In genomic region chr1:111836111-111836510, GRCh38 we compare ENCODE assay signal across 25 cellular contexts.
"Had no signal": no experiment of that assay in that cellular context is flagged by ENCODE, and none has a peak within 500 bp of the region (broad histone marks: within the 10 kb centered on the region; RNA-seq: fewer than 3 reads in every experiment).

No MANE protein-coding gene starts in this region.

- H3K36me3 ChIP-seq: stomach, suprapubic skin, thoracic aorta, thyroid gland, tibial artery, tibial nerve, transverse colon, upper lobe of left lung, upper lobe of right lung, uterus, vagina had no signal

- H3K9me3 ChIP-seq: stomach, suprapubic skin, testis, thoracic aorta, thyroid gland, tibial artery, tibial nerve, transverse colon, upper lobe of left lung, upper lobe of right lung, uterus, vagina had no signal

- H3K27ac ChIP-seq: stomach, suprapubic skin, testis, thoracic aorta, thyroid gland, tibial artery, tibial nerve, transverse colon, upper lobe of left lung, upper lobe of right lung, uterus, vagina had no signal

- DNase-seq: stimulated activated CD4-positive, alpha-beta T cell treated with anti-CD3 and anti-CD28 coated beads, Interleukin-2, amount 100 ng/mL, for 48 hours; stimulated activated CD4-positive, alpha-beta T cell treated with anti-CD3 and anti-CD28 coated beads, Interleukin-4, amount 100 ng/mL, for 1 hour; stimulated activated CD4-positive, alpha-beta T cell treated with anti-CD3 and anti-CD28 coated beads, Interleukin-4, amount 100 ng/mL, for 24 hours; stimulated activated CD4-positive, alpha-beta T cell treated with anti-CD3 and anti-CD28 coated beads, Interleukin-4, amount 100 ng/mL, for 4 hours; stimulated activated CD8-positive, alpha-beta memory T cell treated with anti-CD3 and anti-CD28 coated beads, Interleukin-4, amount 100 ng/mL, for 48 hours; stimulated activated naive B cell treated with anti-CD40 and anti-IgM and Interleukin-4, amounts not matched to agents 10 μg/mL and 1 μg/mL and 100 μg/mL, for 72 hours; stimulated activated naive CD4-positive, alpha-beta T cell; stimulated activated naive CD4-positive, alpha-beta T cell treated with Interleukin-2 at 50 U/mL for 16 hours; stimulated activated naive CD8-positive, alpha-beta T cell treated with anti-CD3 and anti-CD28 coated beads, Interleukin-15, amount 100 ng/mL, for 72 hours; stimulated activated naive CD8-positive, alpha-beta T cell treated with anti-CD3 and anti-CD28 coated beads, Interleukin-15, Interleukin-2, amounts not matched to agents 100 U/mL and 50 U/mL, for 24 hours; stomach; testis; thyroid gland; tibial artery; transverse colon; trophoblast cell; upper lobe of left lung; upper lobe of right lung; uterus had no signal

- H3K4me3 ChIP-seq: stomach, suprapubic skin, testis, thoracic aorta, thyroid gland, tibial artery, tibial nerve, transverse colon, upper lobe of left lung, upper lobe of right lung, uterus, vagina had no signal

- ATAC-seq: stimulated activated effector memory CD8-positive, alpha-beta T cell treated with anti-CD3 and anti-CD28 coated beads, Interleukin-12 subunit alpha, Interleukin-12 subunit beta, amount 100 ng/mL, for 72 hours; stimulated activated memory B cell treated with anti-CD40 and anti-IgM and Interleukin-4, amounts not matched to agents 10 μg/mL and 1 μg/mL and 100 μg/mL, for 72 hours; stimulated activated naive B cell treated with anti-CD40 and anti-IgM and Interleukin-4, amounts not matched to agents 10 μg/mL and 1 μg/mL and 100 μg/mL, for 72 hours; stimulated activated naive CD8-positive, alpha-beta T cell treated with anti-CD3 and anti-CD28 coated beads, Interleukin-15, amount 100 ng/mL, for 72 hours; stimulated activated naive CD8-positive, alpha-beta T cell treated with anti-CD3 and anti-CD28 coated beads, Interleukin-15, Interleukin-2, amounts not matched to agents 100 U/mL and 50 U/mL, for 24 hours; upper lobe of right lung had no signal

- H3K27me3 ChIP-seq: stomach, suprapubic skin, testis, thyroid gland, tibial artery, tibial nerve, transverse colon, upper lobe of left lung, upper lobe of right lung, uterus, vagina had no signal

- H3K4me1 ChIP-seq: stomach, suprapubic skin, testis, thyroid gland, tibial artery, tibial nerve, transverse colon, upper lobe of left lung, upper lobe of right lung, uterus, vagina had no signal
